32 cellular contexts compared by ENCODE assay signal in genomic region chr12:90951418-90952110, GRCh38. TPM values are rescaled to one million over a fixed set of nuclear protein-coding genes. Genes with fewer than 3 reads are reported as not detected.
"Had no signal": no experiment of that assay in that cellular context is flagged by ENCODE, and none has a peak within 500 bp of the region (broad histone marks: within the 10 kb centered on the region; RNA-seq: fewer than 3 reads in every experiment).

No MANE protein-coding gene starts in this region.

- H3K36me3 ChIP-seq: WERI-Rb-1 had no signal

- H3K27ac ChIP-seq: WERI-Rb-1 had no signal

- ATAC-seq: activated CD8-positive, alpha-beta memory T cell treated with anti-CD3 and anti-CD28 coated beads, Interleukin-2, amount 10 ng/mL, durations not matched to agents 7 days and 5 days; activated naive CD8-positive, alpha-beta T cell treated with anti-CD3 and anti-CD28 coated beads, Interleukin-2, amount 50 U/mL, for 24 hours had no signal

- FAIRE-seq: bronchial epithelial cell had no signal

- DNase-seq: activated CD4-positive, alpha-beta memory T cell treated with anti-CD3 and anti-CD28 coated beads, Interleukin-2, amount 10 ng/mL, durations not matched to agents 7 days and 5 days; activated CD4-positive, alpha-beta T cell treated with anti-CD3 and anti-CD28 coated beads for 1 hour; activated CD4-positive, alpha-beta T cell treated with anti-CD3 and anti-CD28 coated beads for 48 hours; activated CD4-positive, CD25-positive, alpha-beta regulatory T cell; activated CD8-positive, alpha-beta memory T cell treated with anti-CD3 and anti-CD28 coated beads for 24 hours; activated CD8-positive, alpha-beta memory T cell treated with anti-CD3 and anti-CD28 coated beads, Interleukin-2, amount 10 ng/mL, durations not matched to agents 7 days and 5 days; activated CD8-positive, alpha-beta memory T cell treated with anti-CD3 and anti-CD28 coated beads, Interleukin-2, amount 50 U/mL, for 48 hours; activated effector memory CD4-positive, alpha-beta T cell treated with Interleukin-2 at 50 U/mL for 16 hours; activated naive CD4-positive, alpha-beta T cell treated with anti-CD3 and anti-CD28 coated beads, Interleukin-2, amount 10 ng/mL, durations not matched to agents 7 days and 5 days; activated naive CD8-positive, alpha-beta T cell treated with anti-CD3 and anti-CD28 coated beads, Interleukin-2, amount 50 U/mL, for 24 hours; activated T-cell treated with anti-CD3 and anti-CD28 coated beads, Interleukin-2, amount 50 U/mL, for 48 hours; anterior cingulate cortex; caudate nucleus; Karpas-422; NCI-H1048; NCI-H1105 treated with DMSO at 0.1 percent for 48 hours; NCI-H1436; NCI-H187; NCI-H2029 treated with DMSO at 0.1 percent for 48 hours; NCI-H2107; NCI-H2171; NCI-H510A; NCI-H526; NCI-H748 treated with DMSO at 0.1 percent for 48 hours; NK-92 treated with Interleukin-12 subunit alpha and Interleukin-12 subunit beta, amount 100 ng/mL, for 24 hours; Right ventricle myocardium superior; T1000; WERI-Rb-1 had no signal

RNA-seq across cellular contexts. Expression of gene CCER1, which starts 3.4 kb away (rescaled TPM):
- total RNA-seq: activated CD4-positive, alpha-beta memory T cell treated with anti-CD3 and anti-CD28 coated beads, Interleukin-2, amount 10 ng/mL, durations not matched to agents 7 days and 5 days; activated CD8-positive, alpha-beta memory T cell treated with anti-CD3 and anti-CD28 coated beads, Interleukin-2, amount 10 ng/mL, durations not matched to agents 7 days and 5 days; bronchial epithelial cell; MCF 10A; Right ventricle myocardium superior; T-helper 1 cell treated with Interleukin-12 subunit alpha and Interleukin-12 subunit beta and Interleukin-4 antibody, amounts not matched to agents 30 ng/mL and 1 ng/mL, for 36 hours; T-helper 2 cell treated with Interferon-gamma antibody and Interleukin-4, amounts not matched to agents 100 ng/mL and 5 ng/mL, for 36 hours had no signal

RNA-seq across cellular contexts. Expression of gene EPYC, which starts 53.2 kb away (rescaled TPM):
- total RNA-seq: activated CD4-positive, alpha-beta memory T cell treated with anti-CD3 and anti-CD28 coated beads, Interleukin-2, amount 10 ng/mL, durations not matched to agents 7 days and 5 days; activated CD8-positive, alpha-beta memory T cell treated with anti-CD3 and anti-CD28 coated beads, Interleukin-2, amount 10 ng/mL, durations not matched to agents 7 days and 5 days; bronchial epithelial cell; MCF 10A; Right ventricle myocardium superior; T-helper 1 cell treated with Interleukin-12 subunit alpha and Interleukin-12 subunit beta and Interleukin-4 antibody, amounts not matched to agents 30 ng/mL and 1 ng/mL, for 36 hours; T-helper 2 cell treated with Interferon-gamma antibody and Interleukin-4, amounts not matched to agents 100 ng/mL and 5 ng/mL, for 36 hours had no signal
